In the genomic region with DNA sequence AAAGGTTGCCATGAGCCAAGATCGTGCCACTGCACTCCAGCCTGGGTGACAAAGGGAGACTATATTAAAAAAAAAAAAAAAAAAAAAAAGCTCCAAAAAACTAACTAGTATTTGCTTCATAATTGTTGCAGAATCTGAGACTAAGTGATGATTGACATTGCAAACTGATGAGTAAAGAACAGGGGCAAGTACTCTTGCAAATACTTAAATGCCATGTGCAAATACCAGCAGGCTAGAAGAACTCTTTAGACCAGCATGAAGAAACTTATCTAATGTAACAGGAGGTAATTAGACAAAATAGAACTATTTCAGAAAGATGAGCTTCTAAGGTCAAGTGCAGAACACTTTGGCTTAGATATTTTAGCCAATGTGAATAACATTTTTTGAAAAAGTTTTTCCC, we compare ENCODE assay signal across 27 cellular contexts.
A peak's percentile ranks its signal among the peaks of the same experiment; 100 is the strongest.
DNase-seq lines count a peak whose midpoint lies in the region; ATAC-seq, FAIRE-seq and TF ChIP-seq lines count a peak whose summit lies in the region.
"Had no signal": no experiment of that assay in that cellular context is flagged by ENCODE, and none has a peak within 500 bp of the region (broad histone marks: within the 10 kb centered on the region; RNA-seq: fewer than 3 reads in every experiment).

No MANE protein-coding gene starts in this region.

- H2BK5ac ChIP-seq in trophoblast cell (ENCODE audit: low read depth, low read length, poor library complexity) = no peak overlapping the region

- no peak overlapping the region for H4K8ac ChIP-seq in trophoblast cell (ENCODE audit: low read depth, low read length)

- no peaks in the 10 kb centered on the region for H3K4me1 Mint-ChIP-seq in T-helper 17 cell
- H3K4me1 Mint-ChIP-seq in CD8-positive, alpha-beta memory T cell = peaks cover 0 to 7% (median 6%) of the 10 kb centered on the region in 3 donors
- H3K4me1 Mint-ChIP-seq: B cell had no signal

- H2BK12ac ChIP-seq in trophoblast cell (ENCODE audit: low read length) = no peak overlapping the region

- H3K9me3 Mint-ChIP-seq in CD8-positive, alpha-beta memory T cell = no peaks in the 10 kb centered on the region
- H3K9me3 Mint-ChIP-seq: CD4-positive, alpha-beta T cell; CD8-positive, alpha-beta T cell had no signal

- H3K9me3 ChIP-seq in T-helper 17 cell (ENCODE audit: control insufficient read depth, low read length, poor library complexity, severe bottlenecking) (no peaks in the 10 kb centered on the region), lung (ENCODE audit: control insufficient read depth in 2 of 2, insufficient read depth in 1 of 2, low read length in 1 of 2) (peaks cover 0 to 6% of the 10 kb centered on the region in 2 donors), trophoblast cell (ENCODE audit: insufficient read depth, low read depth, low read length) (no peaks in the 10 kb centered on the region), thyroid gland (no peaks in the 10 kb centered on the region)
- H3K9me3 ChIP-seq in CD8-positive, alpha-beta memory T cell (ENCODE audit: low read length) = no peaks in the 10 kb centered on the region
- H3K9me3 ChIP-seq: A549 had no signal

- H3K27me3 Mint-ChIP-seq in T-helper 17 cell = peaks cover 12% of the 10 kb centered on the region
- H3K27me3 Mint-ChIP-seq in CD8-positive, alpha-beta memory T cell = peaks cover 0 to 5% of the 10 kb centered on the region in 2 donors
- H3K27me3 Mint-ChIP-seq: B cell had no signal

- 78 to 94% methylated on average over 1 of the region's 1 CpG for WGBS in lung, 2 donors
- WGBS in trophoblast cell (ENCODE audit: extremely low coverage, insufficient coverage, insufficient read length) = no CpG with 5 or more reads among the region's 1 CpG
- 87 to 97% methylated on average over 1 of the region's 1 CpG for WGBS in thyroid gland, 2 donors

- intact Hi-C loops in thyroid gland (cut with DNase I) = no loop called here

- FAIRE-seq in bronchial epithelial cell (lab: Jason Lieb, UNC) = no peak
- FAIRE-seq: A549, GM12878, GM12892, GM18507 had no signal

- no peak overlapping the region for H3K14ac ChIP-seq in trophoblast cell (ENCODE audit: low read length)

- H3K9ac ChIP-seq in trophoblast cell (ENCODE audit: low read length) = no peak overlapping the region
- H3K9ac ChIP-seq: BLaER1 treated with 17β-estradiol and CSF1 and Interleukin-3, amounts not matched to agents 10 nM and 100 nM had no signal

- POLR2A ChIA-PET in CD8-positive, alpha-beta memory T cell (lab: Charles Lee) = no interaction called here

- H2BK120ac ChIP-seq in trophoblast cell (ENCODE audit: insufficient read depth, low read length, poor library complexity) = no peak overlapping the region

- H2AK5ac ChIP-seq in trophoblast cell (ENCODE audit: low read length) = no peak overlapping the region

- no peak overlapping the region for H3K18ac ChIP-seq in trophoblast cell (ENCODE audit: low read length)

- no peak overlapping the region for H3K27ac ChIP-seq in lung (ENCODE audit: low read depth in 1 of 2, low read length in 1 of 2)
- no peak overlapping the region for H3K27ac ChIP-seq in trophoblast cell (ENCODE audit: low read depth, low read length)
- no peak overlapping the region for H3K27ac ChIP-seq in thyroid gland
- H3K27ac ChIP-seq in CD8-positive, alpha-beta memory T cell (ENCODE audit: low read depth, low read length) = no peak overlapping the region
- H3K27ac ChIP-seq: 22Rv1; A549; BLaER1 treated with 17β-estradiol and CSF1 and Interleukin-3, amounts not matched to agents 10 nM and 100 nM; C4-2B had no signal

- H3K4me3 ChIP-seq in bronchial epithelial cell (ENCODE audit: low read depth, low read length) (no peak overlapping the region), lung (no peak overlapping the region), trophoblast cell (ENCODE audit: low read depth, low read length) (no peak overlapping the region), thyroid gland (replicated peaks in 1 of 3) (no peak overlapping the region)
- H3K4me3 ChIP-seq in CD8-positive, alpha-beta memory T cell (ENCODE audit: low read length) = no peak overlapping the region
- H3K4me3 ChIP-seq: A549; BLaER1 treated with 17β-estradiol and CSF1 and Interleukin-3, amounts not matched to agents 10 nM and 100 nM; GM12878 had no signal

- no peaks in the 10 kb centered on the region for H3K36me3 ChIP-seq in bronchial epithelial cell (ENCODE audit: control insufficient read depth, insufficient read depth, low read length)
- no peaks in the 10 kb centered on the region for H3K36me3 ChIP-seq in lung (ENCODE audit: control insufficient read depth in 2 of 2, insufficient read depth in 2 of 2, low read length in 2 of 2)
- H3K36me3 ChIP-seq in trophoblast cell (ENCODE audit: control insufficient read depth in 1 of 2, insufficient read depth in 2 of 2, low read length in 2 of 2) = no peaks in the 10 kb centered on the region
- H3K36me3 ChIP-seq in thyroid gland = no peaks in the 10 kb centered on the region
- no peaks in the 10 kb centered on the region for H3K36me3 ChIP-seq in CD8-positive, alpha-beta memory T cell (ENCODE audit: insufficient read depth, low read length)
- H3K36me3 ChIP-seq: BLaER1 treated with 17β-estradiol and CSF1 and Interleukin-3, amounts not matched to agents 10 nM and 100 nM had no signal

- no peak overlapping the region for H3K23ac ChIP-seq in trophoblast cell (ENCODE audit: low read length)

- H3K27me3 ChIP-seq in bronchial epithelial cell (ENCODE audit: control insufficient read depth, insufficient read depth, low read length) = no peaks in the 10 kb centered on the region
- H3K27me3 ChIP-seq in lung (ENCODE audit: control insufficient read depth, insufficient read depth) = no peaks in the 10 kb centered on the region
- peaks cover 2% of the 10 kb centered on the region for H3K27me3 ChIP-seq in trophoblast cell (ENCODE audit: insufficient read depth, low read length)
- no peaks in the 10 kb centered on the region for H3K27me3 ChIP-seq in thyroid gland
- no peaks in the 10 kb centered on the region for H3K27me3 ChIP-seq in CD8-positive, alpha-beta memory T cell (ENCODE audit: insufficient read depth, low read length, poor library complexity, severe bottlenecking)
- H3K27me3 ChIP-seq: BLaER1 treated with 17β-estradiol and CSF1 and Interleukin-3, amounts not matched to agents 10 nM and 100 nM had no signal

- H3K4ac ChIP-seq in trophoblast cell (ENCODE audit: low read depth, low read length) = no peak overlapping the region

- H3K79me2 ChIP-seq in trophoblast cell (ENCODE audit: control insufficient read depth, insufficient read depth, low read length, poor library complexity) = no peaks in the 10 kb centered on the region

- no peaks in the 10 kb centered on the region for H3K79me1 ChIP-seq in trophoblast cell (ENCODE audit: low read length)

- DNase-seq in T-helper 17 cell = no peak
- DNase-seq in bronchial epithelial cell (ENCODE audit: low read depth) = peak; percentile 1
- no peak for DNase-seq in lung (ENCODE audit: low spot score)
- DNase-seq in trophoblast cell = peak; percentile 35 to 89
- DNase-seq in ureter (ENCODE audit: low spot score) = no peak
- DNase-seq in thyroid gland = no peak
- no peak for DNase-seq in stimulated activated CD4-positive, alpha-beta T cell treated with anti-CD3 and anti-CD28 coated beads, Interleukin-15, amount 100 ng/mL, for 24 hours
- DNase-seq in CD8-positive, alpha-beta memory T cell = no peak
- DNase-seq: AML-193; CD4-positive, alpha-beta T cell; CD8-positive, alpha-beta T cell; COR-L47; DMS 273 treated with DMSO at 0.1 percent for 48 hours; DMS153; DMS53; DMS79; DND-41; EL; GDM1 had no signal

- H2AFZ ChIP-seq in trophoblast cell (ENCODE audit: insufficient read depth, low read length, poor library complexity) = no peak overlapping the region

- no peak overlapping the region for H3K4me2 ChIP-seq in trophoblast cell (ENCODE audit: low read length)
- H3K4me2 ChIP-seq: A549; BLaER1 treated with 17β-estradiol and CSF1 and Interleukin-3, amounts not matched to agents 10 nM and 100 nM had no signal

- no peak overlapping the region for H4K12ac ChIP-seq in trophoblast cell (ENCODE audit: low read depth, low read length)

- ATAC-seq in T-helper 17 cell (no peak), lung (ENCODE audit: insufficient read depth, low FRiP score) (peak; percentile 55)
- ATAC-seq: A549; CD8-positive, alpha-beta T cell; GM12878 had no signal

- H3K4me1 ChIP-seq in lung (ENCODE audit: control insufficient read depth in 2 of 2, insufficient read depth in 2 of 2, low read length in 2 of 2) = no peaks in the 10 kb centered on the region
- no peaks in the 10 kb centered on the region for H3K4me1 ChIP-seq in trophoblast cell (ENCODE audit: control insufficient read depth in 1 of 2, insufficient read depth in 2 of 2, low read length in 2 of 2)
- H3K4me1 ChIP-seq in thyroid gland = no peaks in the 10 kb centered on the region
- no peaks in the 10 kb centered on the region for H3K4me1 ChIP-seq in CD8-positive, alpha-beta memory T cell (ENCODE audit: insufficient read depth, low read length)
- H3K4me1 ChIP-seq: A549; BLaER1 treated with 17β-estradiol and CSF1 and Interleukin-3, amounts not matched to agents 10 nM and 100 nM had no signal

- no peak overlapping the region for H4K91ac ChIP-seq in trophoblast cell (ENCODE audit: low read depth, low read length)

- TF ChIP-seq CTCF in bronchial epithelial cell (IDR thresholded peaks at IDR 0.05; ENCODE audit: insufficient read depth, low read length, severe bottlenecking) = no peak
- TF ChIP-seq CTCF in lung (IDR thresholded peaks at IDR 0.05; ENCODE audit: control extremely low read depth, extremely low read depth) = no peak
- TF ChIP-seq CTCF in thyroid gland (IDR thresholded peaks at IDR 0.05) = no peak

- no peak for TF ChIP-seq POLR2A in thyroid gland (IDR thresholded peaks at IDR 0.05)

- no peaks in the 10 kb centered on the region for H3K36me3 Mint-ChIP-seq in T-helper 17 cell (ENCODE audit: low read depth)
- H3K36me3 Mint-ChIP-seq in CD8-positive, alpha-beta memory T cell = no peaks in the 10 kb centered on the region
- H3K36me3 Mint-ChIP-seq: CD8-positive, alpha-beta T cell had no signal

- peak overlapping the region; percentile 10 for H3K4me3 Mint-ChIP-seq in T-helper 17 cell
- no peak overlapping the region for H3K4me3 Mint-ChIP-seq in CD8-positive, alpha-beta memory T cell
- H3K4me3 Mint-ChIP-seq: B cell; CD4-positive, alpha-beta T cell; CD8-positive, alpha-beta T cell had no signal

- CTCF ChIA-PET in CD8-positive, alpha-beta memory T cell (lab: Charles Lee) = no interaction called here

- H3K27ac Mint-ChIP-seq in T-helper 17 cell = no peak overlapping the region
- no peak overlapping the region for H3K27ac Mint-ChIP-seq in CD8-positive, alpha-beta memory T cell
- H3K27ac Mint-ChIP-seq: B cell; CD4-positive, alpha-beta T cell; CD8-positive, alpha-beta T cell had no signal

Comparison
In these comparisons a context has a peak if more than half of its experiments do, and no peak if none do; other contexts are left out.
1. DNase-seq: peak in bronchial epithelial cell (single experiment) and trophoblast cell (2 of 2); none in T-helper 17 cell (0 of 3), lung (single experiment), ureter (single experiment), thyroid gland (0 of 2), stimulated activated CD4-positive, alpha-beta T cell treated with anti-CD3 and anti-CD28 coated beads, Interleukin-15, amount 100 ng/mL, for 24 hours (single experiment) and CD8-positive, alpha-beta memory T cell (0 of 5).